Comparison of ENCODE assay signal across 32 cellular contexts in the genomic region with DNA sequence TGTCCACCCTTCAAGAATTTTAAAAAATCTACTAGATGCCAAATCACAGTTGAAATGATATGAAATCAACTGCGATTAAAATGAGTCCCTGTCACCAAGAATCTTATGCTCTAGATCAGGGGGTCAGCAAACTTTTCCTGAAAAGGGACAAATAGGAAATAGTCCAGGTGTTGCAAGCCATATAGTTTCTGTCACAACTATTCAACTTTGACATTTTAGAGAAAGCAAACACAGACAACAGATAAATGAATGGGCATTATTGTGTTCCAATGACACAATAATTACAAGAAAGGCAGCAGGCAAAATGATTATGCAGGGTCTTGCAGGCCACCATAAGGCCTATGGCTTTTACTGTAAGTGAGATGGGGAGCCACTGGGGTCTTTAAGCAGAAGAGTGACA. TPM values are rescaled to one million over a fixed set of nuclear protein-coding genes. Genes with fewer than 3 reads are reported as not detected.
"Had no signal": no experiment of that assay in that cellular context is flagged by ENCODE, and none has a peak within 500 bp of the region (broad histone marks: within the 10 kb centered on the region; RNA-seq: fewer than 3 reads in every experiment).

No MANE protein-coding gene starts in this region.

- H3K4me3 ChIP-seq: ascending aorta, cardiac muscle cell had no signal

- ATAC-seq: activated CD4-positive, alpha-beta T cell treated with anti-CD3 and anti-CD28 coated beads for 36 hours; activated CD4-positive, CD25-positive, alpha-beta regulatory T cell treated with anti-CD3 and anti-CD28 coated beads, Interleukin-2, amount 50 U/mL, for 24 hours; activated CD8-positive, alpha-beta memory T cell treated with anti-CD3 and anti-CD28 coated beads, Interleukin-2, amount 10 ng/mL, durations not matched to agents 7 days and 5 days; activated CD8-positive, alpha-beta T cell treated with anti-CD3 and anti-CD28 coated beads, Interleukin-2, amount 10 ng/mL, durations not matched to agents 7 days and 5 days; activated naive CD8-positive, alpha-beta T cell treated with anti-CD3 and anti-CD28 coated beads, Interleukin-2, amount 50 U/mL, for 24 hours; WTC11 had no signal

- H3K9me3 ChIP-seq: ascending aorta had no signal

- H3K27me3 ChIP-seq: ascending aorta, cardiac muscle cell had no signal

- H3K4me1 ChIP-seq: ascending aorta had no signal

- FAIRE-seq: bronchial epithelial cell, TTC549 had no signal

- H3K36me3 ChIP-seq: cardiac muscle cell had no signal

- H3K27ac ChIP-seq: ascending aorta, cardiac muscle cell, VCaP had no signal

- DNase-seq: activated CD4-positive, alpha-beta memory T cell treated with anti-CD3 and anti-CD28 coated beads, Interleukin-2, amount 10 ng/mL, durations not matched to agents 7 days and 5 days; activated CD4-positive, alpha-beta T cell treated with anti-CD3 and anti-CD28 coated beads for 1 hour; activated CD4-positive, alpha-beta T cell treated with anti-CD3 and anti-CD28 coated beads for 36 hours; activated CD4-positive, alpha-beta T cell treated with anti-CD3 and anti-CD28 coated beads for 48 hours; activated CD4-positive, alpha-beta T cell treated with anti-CD3 and anti-CD28 coated beads, Interleukin-2, amount 10 ng/mL, durations not matched to agents 7 days and 5 days; activated CD4-positive, alpha-beta T cell treated with anti-CD3 and anti-CD28 coated beads, Interleukin-2, amount 50 U/mL, for 48 hours; activated CD4-positive, CD25-positive, alpha-beta regulatory T cell; activated CD8-positive, alpha-beta memory T cell treated with anti-CD3 and anti-CD28 coated beads for 24 hours; activated CD8-positive, alpha-beta memory T cell treated with anti-CD3 and anti-CD28 coated beads, Interleukin-2, amount 10 ng/mL, durations not matched to agents 7 days and 5 days; activated CD8-positive, alpha-beta memory T cell treated with anti-CD3 and anti-CD28 coated beads, Interleukin-2, amount 50 U/mL, for 48 hours; activated CD8-positive, alpha-beta T cell treated with anti-CD3 and anti-CD28 coated beads, Interleukin-2, amount 10 ng/mL, durations not matched to agents 7 days and 5 days; activated effector memory CD4-positive, alpha-beta T cell treated with Interleukin-2 at 50 U/mL for 16 hours; activated gamma-delta T cell; activated naive CD4-positive, alpha-beta T cell treated with anti-CD3 and anti-CD28 coated beads, Interleukin-2, amount 10 ng/mL, durations not matched to agents 7 days and 5 days; activated naive CD4-positive, alpha-beta T cell treated with Interleukin-2 at 50 U/mL for 16 hours; activated naive CD8-positive, alpha-beta T cell treated with anti-CD3 and anti-CD28 coated beads, Interleukin-2, amount 10 ng/mL, durations not matched to agents 7 days and 5 days; activated naive CD8-positive, alpha-beta T cell treated with anti-CD3 and anti-CD28 coated beads, Interleukin-2, amount 50 U/mL, for 24 hours; activated T-cell treated with anti-CD3 and anti-CD28 coated beads, Interleukin-2, amount 50 U/mL, for 24 hours; activated T-cell treated with anti-CD3 and anti-CD28 coated beads, Interleukin-2, amount 50 U/mL, for 48 hours; amygdala; anterior cingulate cortex; caudate nucleus; cerebellar nuclear complex; T-helper 2 cell; T-helper 9 cell had no signal

RNA-seq across cellular contexts. Expression of a gene that starts 58.6 kb away (rescaled TPM):
- total RNA-seq: ascending aorta had no signal
